In the genomic region with DNA sequence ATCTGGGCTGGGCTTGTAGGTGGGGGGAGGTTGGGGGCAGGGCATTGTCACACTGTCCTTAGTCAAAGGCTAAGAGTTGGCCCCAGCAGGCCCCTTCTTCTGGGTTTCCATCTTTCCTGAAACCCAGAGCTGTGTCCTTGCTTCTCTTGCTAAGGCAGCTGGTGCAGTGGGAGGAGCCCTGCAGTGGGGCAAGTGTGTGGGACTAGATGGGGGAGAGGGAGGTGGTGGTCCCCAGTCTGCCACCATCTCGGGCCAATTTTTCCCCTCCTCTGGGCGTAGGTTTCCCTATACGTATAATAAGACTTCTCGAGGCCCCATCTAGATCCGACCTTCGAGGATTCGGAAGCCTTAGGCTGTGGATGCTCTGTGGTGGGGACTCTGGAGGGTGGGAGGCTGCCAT, we compare ENCODE assay signal across 1 cellular context.
TF ChIP-seq lines count a peak whose summit lies in the region.

No MANE protein-coding gene starts in this region.

TF ChIP-seq in H1, 55 proteins besides CTCF, POLR2A, EP300 and RAD21:
- TF ChIP-seq RXRA (IDR thresholded peaks at IDR 0.05; ENCODE audit: insufficient read depth, low read depth, low read length), result no peak
- TF ChIP-seq HDAC6 (IDR thresholded peaks at IDR 0.05; ENCODE audit: low read depth, low read length), result no peak
- TF ChIP-seq TCF12 (IDR thresholded peaks at IDR 0.05; ENCODE audit: low read depth, low read length), result no peak
- no peak for TF ChIP-seq SIN3A (conservative IDR thresholded peaks at IDR 0.05 in 1 of 2, IDR thresholded peaks at IDR 0.05 in 1 of 2; ENCODE audit: low read depth in 1 of 2, low read length in 2 of 2)
- TF ChIP-seq USF2 (IDR thresholded peaks at IDR 0.05; ENCODE audit: low read length), result no peak
- TF ChIP-seq, protein P1, sequence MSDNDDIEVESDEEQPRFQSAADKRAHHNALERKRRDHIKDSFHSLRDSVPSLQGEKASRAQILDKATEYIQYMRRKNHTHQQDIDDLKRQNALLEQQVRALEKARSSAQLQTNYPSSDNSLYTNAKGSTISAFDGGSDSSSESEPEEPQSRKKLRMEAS (IDR thresholded peaks at IDR 0.05), result no peak
- TF ChIP-seq TEAD4 (IDR thresholded peaks at IDR 0.05; ENCODE audit: low read depth, low read length), result no peak
